ENCODE assay signal across 25 cellular contexts in genomic region chr18:62904396-62905285, GRCh38.
A peak's percentile ranks its signal among the peaks of the same experiment; 100 is the strongest.
DNase-seq lines count a peak whose midpoint lies in the region; ATAC-seq and TF ChIP-seq lines count a peak whose summit lies in the region.
"Had no signal": no experiment of that assay in that cellular context is flagged by ENCODE, and none has a peak within 500 bp of the region (broad histone marks: within the 10 kb centered on the region; RNA-seq: fewer than 3 reads in every experiment).

No MANE protein-coding gene starts in this region.

- H3K36me3 Mint-ChIP-seq in progenitor cell of endocrine pancreas (ENCODE audit: insufficient read depth): peaks cover 12% of the 10 kb centered on the region
- H3K36me3 Mint-ChIP-seq in activated naive CD8-positive, alpha-beta T cell treated with anti-CD3 and anti-CD28 coated beads for 36 hours: peaks cover 10% of the 10 kb centered on the region

- H3K4me3 Mint-ChIP-seq in progenitor cell of endocrine pancreas (ENCODE audit: low read depth): no peak overlapping the region
- no peak overlapping the region for H3K4me3 Mint-ChIP-seq in activated naive CD8-positive, alpha-beta T cell treated with anti-CD3 and anti-CD28 coated beads for 36 hours
- H3K4me3 Mint-ChIP-seq: activated CD8-positive, alpha-beta T cell treated with anti-CD3 and anti-CD28 coated beads for 36 hours; CD8-positive, alpha-beta T cell had no signal

- peaks cover 13% of the 10 kb centered on the region for H3K4me1 Mint-ChIP-seq in progenitor cell of endocrine pancreas (ENCODE audit: low read depth)
- H3K4me1 Mint-ChIP-seq in activated naive CD8-positive, alpha-beta T cell treated with anti-CD3 and anti-CD28 coated beads for 36 hours: no peaks in the 10 kb centered on the region

- peak; percentile 58 for ATAC-seq in PC-3
- ATAC-seq: activated CD8-positive, alpha-beta T cell treated with anti-CD3 and anti-CD28 coated beads for 36 hours; CD8-positive, alpha-beta T cell; gastroesophageal sphincter; lower lobe of right lung; Right ventricle myocardium inferior had no signal

- CTCF ChIA-PET in PC-3 (lab: Charles Lee): no interaction called here

- H4K20me1 ChIP-seq in PC-3 (ENCODE audit: low read length): no peaks in the 10 kb centered on the region

- no peaks in the 10 kb centered on the region for H3K9me2 ChIP-seq in PC-3 (replicated peaks; ENCODE audit: low read length)

- no peaks in the 10 kb centered on the region for H3K79me2 ChIP-seq in PC-3 (ENCODE audit: low read length)

- no TSS peak for BruUV-seq in PC-3 (replicated peaks; lab: Mats Ljungman, UMichigan)

- no peaks in the 10 kb centered on the region for H3K9me3 ChIP-seq in PC-3 (ENCODE audit: low read length)
- H3K9me3 ChIP-seq in BE2C: no peaks in the 10 kb centered on the region
- H3K9me3 ChIP-seq: esophagus squamous epithelium, gastroesophageal sphincter, lower lobe of right lung had no signal

- H3K27ac ChIP-seq in PC-3 (ENCODE audit: low read length): 0 out of 2 replicates have a peak overlapping the region, but pooled peaks have one; percentile 17
- H3K27ac ChIP-seq: esophagus squamous epithelium, gastroesophageal sphincter, lower lobe of right lung had no signal

- H3K27ac Mint-ChIP-seq in progenitor cell of endocrine pancreas: peak overlapping the region; percentile 3
- no peak overlapping the region for H3K27ac Mint-ChIP-seq in activated naive CD8-positive, alpha-beta T cell treated with anti-CD3 and anti-CD28 coated beads for 36 hours
- H3K27ac Mint-ChIP-seq: activated CD8-positive, alpha-beta T cell treated with anti-CD3 and anti-CD28 coated beads for 36 hours; CD8-positive, alpha-beta T cell had no signal

- TF ChIP-seq CTCF in PC-3 (conservative IDR thresholded peaks at IDR 0.05; ENCODE audit: low read depth, low read length): no peak
- TF ChIP-seq CTCF in progenitor cell of endocrine pancreas (IDR thresholded peaks at IDR 0.05; ENCODE audit: unreplicated experiment): no peak
- no peak for TF ChIP-seq CTCF in BE2C (IDR thresholded peaks at IDR 0.05; ENCODE audit: low read depth, low read length)

- no peaks in the 10 kb centered on the region for H3F3A ChIP-seq in PC-3 (ENCODE audit: low read length, unreplicated experiment)

- H3K4me1 ChIP-seq in PC-3 (ENCODE audit: insufficient read depth, low read length): peaks cover 11% of the 10 kb centered on the region
- H3K4me1 ChIP-seq in BE2C: no peaks in the 10 kb centered on the region
- H3K4me1 ChIP-seq: esophagus squamous epithelium, gastroesophageal sphincter, lower lobe of right lung had no signal

- no peak overlapping the region for H2AFZ ChIP-seq in PC-3 (ENCODE audit: low read length)

- POLR2A ChIA-PET in PC-3 (lab: Charles Lee; ENCODE audit: unreplicated experiment): no interaction called here

- no peaks in the 10 kb centered on the region for H3K27me3 ChIP-seq in PC-3 (ENCODE audit: low read length)
- no peaks in the 10 kb centered on the region for H3K27me3 ChIP-seq in BE2C
- H3K27me3 ChIP-seq: esophagus squamous epithelium, gastroesophageal sphincter had no signal

- H3K9ac ChIP-seq in PC-3 (ENCODE audit: low read length): no peak overlapping the region

- intact Hi-C loops in PC-3 (cut with micrococcal nuclease): no loop called here

- DNase-seq in DMS79 treated with DMSO at 0.1 percent for 48 hours (lab: John Stamatoyannopoulos, UW) (peak; percentile 29), DMS79 (lab: John Stamatoyannopoulos, UW) (no peak), PC-3 (no peak), foreskin melanocyte (peak; percentile 87), progenitor cell of endocrine pancreas (ENCODE audit: low spot score, unreplicated experiment) (no peak), BE2C (no peak), retina (no peak)
- DNase-seq in activated naive CD8-positive, alpha-beta T cell treated with anti-CD3 and anti-CD28 coated beads for 36 hours: no peak
- DNase-seq: 8988T; activated CD4-positive, CD25-positive, alpha-beta regulatory T cell; activated CD8-positive, alpha-beta T cell treated with anti-CD3 and anti-CD28 coated beads for 36 hours; CD8-positive, alpha-beta T cell; DND-41; effector CD8-positive, alpha-beta T cell; esophagus squamous epithelium; KBM-7; lower lobe of right lung; MM.1S; NCI-H146; NCI-H2171 treated with DMSO at 0.1 percent for 48 hours; NCI-H774; stimulated activated CD8-positive, alpha-beta memory T cell treated with anti-CD3 and anti-CD28 coated beads, Interleukin-4, amount 100 ng/mL, for 48 hours; T1000 had no signal

- no peaks in the 10 kb centered on the region for H3K27me3 Mint-ChIP-seq in progenitor cell of endocrine pancreas
- H3K27me3 Mint-ChIP-seq in activated naive CD8-positive, alpha-beta T cell treated with anti-CD3 and anti-CD28 coated beads for 36 hours: no peaks in the 10 kb centered on the region
- H3K27me3 Mint-ChIP-seq: activated CD8-positive, alpha-beta T cell treated with anti-CD3 and anti-CD28 coated beads for 36 hours had no signal

- H3K4me2 ChIP-seq in PC-3 (ENCODE audit: low read length): no peak overlapping the region

- H3K4me3 ChIP-seq in PC-3 (ENCODE audit: low read length): no peak overlapping the region
- H3K4me3 ChIP-seq in BE2C (ENCODE audit: low read depth, low read length): no peak overlapping the region
- H3K4me3 ChIP-seq: esophagus squamous epithelium, gastroesophageal sphincter, lower lobe of right lung had no signal

- H3K36me3 ChIP-seq in PC-3 (ENCODE audit: low read depth, low read length) (peaks cover 6% of the 10 kb centered on the region), BE2C (no peaks in the 10 kb centered on the region)

- no peaks in the 10 kb centered on the region for H3K9me3 Mint-ChIP-seq in progenitor cell of endocrine pancreas (ENCODE audit: low read depth)
- H3K9me3 Mint-ChIP-seq in activated naive CD8-positive, alpha-beta T cell treated with anti-CD3 and anti-CD28 coated beads for 36 hours: no peaks in the 10 kb centered on the region
- H3K9me3 Mint-ChIP-seq: activated CD8-positive, alpha-beta T cell treated with anti-CD3 and anti-CD28 coated beads for 36 hours; CD8-positive, alpha-beta T cell had no signal

Comparison
In these comparisons a context has a peak if more than half of its experiments do, and no peak if none do; other contexts are left out.
1. DNase-seq: peak in DMS79 treated with DMSO at 0.1 percent for 48 hours (single experiment) and foreskin melanocyte (single experiment); none in DMS79 (single experiment), PC-3 (single experiment), progenitor cell of endocrine pancreas (single experiment), BE2C (single experiment), retina (single experiment) and activated naive CD8-positive, alpha-beta T cell treated with anti-CD3 and anti-CD28 coated beads for 36 hours (single experiment).